21 cellular contexts compared by ENCODE assay signal in the genomic region with DNA sequence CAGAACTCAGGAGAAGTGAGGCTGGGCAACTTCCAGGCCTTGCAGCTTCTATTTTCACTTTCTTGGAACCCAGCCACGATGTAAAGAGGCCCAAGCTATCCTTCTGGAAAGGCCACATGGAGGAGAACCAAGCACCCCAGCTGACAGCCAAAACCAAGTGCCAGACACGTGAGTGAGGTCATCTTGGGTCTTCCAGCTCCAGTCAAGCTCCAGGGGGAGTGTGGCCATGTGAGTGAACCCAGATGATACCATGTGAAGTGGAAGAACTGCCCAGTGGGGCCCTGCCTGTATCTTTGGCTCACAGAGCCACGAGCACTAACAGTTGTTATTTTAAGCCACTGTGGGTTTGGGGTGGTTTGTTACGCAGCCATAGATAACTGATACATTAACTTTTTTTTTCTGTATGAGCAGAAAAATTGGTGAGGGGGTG.
DNase-seq lines count a peak whose midpoint lies in the region; TF ChIP-seq lines count a peak whose summit lies in the region.
"Had no signal": no experiment of that assay in that cellular context is flagged by ENCODE, and none has a peak within 500 bp of the region (broad histone marks: within the 10 kb centered on the region; RNA-seq: fewer than 3 reads in every experiment).

No MANE protein-coding gene starts in this region.

- no peak for DNase-seq in breast epithelium (ENCODE audit: low spot score in 2 of 2)
- DNase-seq in MCF 10A (ENCODE audit: unreplicated experiment): no peak
- peak; percentile 20 for DNase-seq in astrocyte of the hippocampus (ENCODE audit: low read depth, low spot score)
- peak; percentile 66 for DNase-seq in fibroblast of villous mesenchyme (ENCODE audit: low read depth)
- DNase-seq in thyroid gland: peak; percentile 41 to 56
- DNase-seq in KG1 (lab: John Stamatoyannopoulos, UW): no peak
- DNase-seq in Kasumi-1 (lab: John Stamatoyannopoulos, UW): no peak
- no peak for DNase-seq in globus pallidus (ENCODE audit: low spot score)
- DNase-seq: activated CD8-positive, alpha-beta T cell treated with anti-CD3 and anti-CD28 coated beads for 36 hours; activated naive CD8-positive, alpha-beta T cell treated with anti-CD3 and anti-CD28 coated beads for 36 hours; activated T-cell treated with anti-CD3 and anti-CD28 coated beads, Interleukin-2, amount 50 U/mL, for 4 hours; DMS53; effector CD8-positive, alpha-beta T cell; foreskin keratinocyte; naive B cell; NCI-H1417 treated with DMSO at 0.1 percent for 48 hours had no signal

- H3K9me3 ChIP-seq in breast epithelium (peaks cover 0 to 3% of the 10 kb centered on the region in 2 donors), thyroid gland (no peaks in the 10 kb centered on the region)
- H3K9me3 ChIP-seq: prostate gland had no signal

- CTCF ChIA-PET in MCF 10A (lab: Yijun Ruan, JAX): no interaction called here

- BruUV-seq in MCF 10A (replicated peaks; lab: Mats Ljungman, UMichigan): no TSS peak

- POLR2A ChIA-PET in MCF 10A (lab: Yijun Ruan, JAX): interaction anchor here (0.7 kb wide), 1 partner anchor 23 kb away, joined by 3 read pairs; no protein-coding TSS in a partner anchor

- TF ChIP-seq POLR2A in breast epithelium (IDR thresholded peaks at IDR 0.05) (no peak), thyroid gland (IDR thresholded peaks at IDR 0.05) (no peak)

- no peaks in the 10 kb centered on the region for H3K9me3 Mint-ChIP-seq in MCF 10A (ENCODE audit: unreplicated experiment)
- H3K9me3 Mint-ChIP-seq: activated CD8-positive, alpha-beta T cell treated with anti-CD3 and anti-CD28 coated beads for 36 hours; activated naive CD8-positive, alpha-beta T cell treated with anti-CD3 and anti-CD28 coated beads for 36 hours; activated T-cell treated with anti-CD3 and anti-CD28 coated beads, Interleukin-2, amount 50 U/mL, for 4 hours; T-helper 1 cell treated with Interleukin-12 subunit alpha and Interleukin-12 subunit beta and Interleukin-4 antibody, amounts not matched to agents 30 μg/mL and 1 μg/mL, for 36 hours; type B pancreatic cell; WTC11 had no signal

- H3K4me1 ChIP-seq in breast epithelium: peaks cover 9 to 11% of the 10 kb centered on the region in 2 donors
- peaks cover 12 to 20% of the 10 kb centered on the region in 2 donors for H3K4me1 ChIP-seq in thyroid gland
- H3K4me1 ChIP-seq: prostate gland had no signal

- no peaks in the 10 kb centered on the region for H3K36me3 ChIP-seq in breast epithelium
- no peaks in the 10 kb centered on the region for H3K36me3 ChIP-seq in thyroid gland
- H3K36me3 ChIP-seq: prostate gland had no signal

- H3K36me3 Mint-ChIP-seq in MCF 10A (ENCODE audit: insufficient read depth, unreplicated experiment): no peaks in the 10 kb centered on the region
- H3K36me3 Mint-ChIP-seq: naive B cell, type B pancreatic cell had no signal

- TF ChIP-seq CTCF in breast epithelium (IDR thresholded peaks at IDR 0.05): no peak
- TF ChIP-seq CTCF in MCF 10A (IDR thresholded peaks at IDR 0.05; ENCODE audit: unreplicated experiment): no peak
- TF ChIP-seq CTCF in fibroblast of villous mesenchyme (IDR thresholded peaks at IDR 0.05; ENCODE audit: insufficient read depth, low read depth, low read length): no peak
- no peak for TF ChIP-seq CTCF in thyroid gland (IDR thresholded peaks at IDR 0.05)

- no peak overlapping the region for H3K27ac Mint-ChIP-seq in MCF 10A (ENCODE audit: low read depth, unreplicated experiment)
- H3K27ac Mint-ChIP-seq: activated CD8-positive, alpha-beta T cell treated with anti-CD3 and anti-CD28 coated beads for 36 hours; activated naive CD8-positive, alpha-beta T cell treated with anti-CD3 and anti-CD28 coated beads for 36 hours; T-helper 1 cell treated with Interleukin-12 subunit alpha and Interleukin-12 subunit beta and Interleukin-4 antibody, amounts not matched to agents 30 μg/mL and 1 μg/mL, for 36 hours; type B pancreatic cell had no signal

- H3K27ac ChIP-seq in breast epithelium (peak overlapping the region; percentile 40 to 44), thyroid gland (no peak overlapping the region)
- H3K27ac ChIP-seq: C4-2B, foreskin keratinocyte, prostate gland had no signal

- 39 to 50% methylated on average over 3 to 4 of the region's 4 CpGs for WGBS in thyroid gland, 2 donors

- H3K27me3 ChIP-seq in breast epithelium (no peaks in the 10 kb centered on the region), thyroid gland (no peaks in the 10 kb centered on the region)
- H3K27me3 ChIP-seq: foreskin keratinocyte had no signal

- H3K27me3 Mint-ChIP-seq in MCF 10A (ENCODE audit: insufficient read depth, unreplicated experiment): no peaks in the 10 kb centered on the region
- H3K27me3 Mint-ChIP-seq: activated CD8-positive, alpha-beta T cell treated with anti-CD3 and anti-CD28 coated beads for 36 hours; activated naive CD8-positive, alpha-beta T cell treated with anti-CD3 and anti-CD28 coated beads for 36 hours had no signal

- intact Hi-C loops in breast epithelium (cut with DNase I; ENCODE audit: low total_unique reads): loop anchor here (10.0 kb wide), 1 partner anchor 1428 kb away; no protein-coding TSS in a partner anchor
- intact Hi-C loops in MCF 10A (cut with micrococcal nuclease): no loop called here
- intact Hi-C loops in thyroid gland (cut with DNase I): no loop called here

- H3K4me1 Mint-ChIP-seq in MCF 10A (ENCODE audit: insufficient read depth, unreplicated experiment): peaks cover 12% of the 10 kb centered on the region

- no peak overlapping the region for H3K4me3 ChIP-seq in breast epithelium
- no peak overlapping the region for H3K4me3 ChIP-seq in fibroblast of villous mesenchyme (ENCODE audit: low read depth, low read length)
- H3K4me3 ChIP-seq in thyroid gland (replicated peaks in 1 of 3): no peak overlapping the region
- H3K4me3 ChIP-seq: prostate gland had no signal

- H3K4me3 Mint-ChIP-seq in MCF 10A (ENCODE audit: unreplicated experiment): no peak overlapping the region
- H3K4me3 Mint-ChIP-seq: activated CD8-positive, alpha-beta T cell treated with anti-CD3 and anti-CD28 coated beads for 36 hours; activated naive CD8-positive, alpha-beta T cell treated with anti-CD3 and anti-CD28 coated beads for 36 hours; activated T-cell treated with anti-CD3 and anti-CD28 coated beads, Interleukin-2, amount 50 U/mL, for 4 hours; naive B cell; T-helper 1 cell treated with Interleukin-12 subunit alpha and Interleukin-12 subunit beta and Interleukin-4 antibody, amounts not matched to agents 30 μg/mL and 1 μg/mL, for 36 hours; type B pancreatic cell; WTC11 had no signal

Comparison
In these comparisons a context has a peak if more than half of its experiments do, and no peak if none do; other contexts are left out.
1. DNase-seq: peak in astrocyte of the hippocampus (single experiment), fibroblast of villous mesenchyme (single experiment) and thyroid gland (2 of 2); none in breast epithelium (0 of 2), MCF 10A (single experiment), KG1 (single experiment), Kasumi-1 (0 of 2) and globus pallidus (single experiment).
2. H3K27ac ChIP-seq: peak in breast epithelium (2 of 2); none in thyroid gland (0 of 3).